Comparison of ENCODE assay signal across 40 cellular contexts in the genomic region with DNA sequence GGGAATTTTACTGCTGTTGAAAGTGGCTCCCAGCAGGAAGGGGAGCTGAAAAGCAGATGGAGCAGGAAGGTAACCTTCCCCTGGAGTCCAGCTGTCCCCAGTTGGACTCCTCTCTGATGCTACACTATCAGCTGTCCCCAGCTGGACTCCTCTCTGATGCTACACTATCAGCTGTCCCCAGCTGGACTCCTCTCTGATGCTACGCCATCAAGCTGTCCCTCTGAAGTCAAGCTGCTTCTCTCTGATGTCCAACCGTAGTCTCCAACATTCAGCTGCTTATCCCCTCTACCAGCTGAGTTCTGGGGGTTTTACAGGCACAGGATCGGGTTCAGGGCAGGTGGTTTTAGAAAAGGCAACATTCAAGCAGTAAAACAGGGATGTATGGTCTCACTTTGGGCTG. TPM values are rescaled to one million over a fixed set of nuclear protein-coding genes. Genes with fewer than 3 reads are reported as not detected.
"Had no signal": no experiment of that assay in that cellular context is flagged by ENCODE, and none has a peak within 500 bp of the region (broad histone marks: within the 10 kb centered on the region; RNA-seq: fewer than 3 reads in every experiment).

No MANE protein-coding gene starts in this region.

- H3K4me1 Mint-ChIP-seq: brain, WTC11 had no signal

- H3K36me3 Mint-ChIP-seq: activated CD8-positive, alpha-beta memory T cell treated with anti-CD3 and anti-CD28 coated beads, Interleukin-2, amount 10 ng/mL, durations not matched to agents 7 days and 5 days; activated naive CD4-positive, alpha-beta T cell treated with anti-CD3 and anti-CD28 coated beads, Interleukin-2, amount 10 ng/mL, durations not matched to agents 7 days and 5 days; activated naive CD8-positive, alpha-beta T cell treated with anti-CD3 and anti-CD28 coated beads, Interleukin-2, amount 10 ng/mL, durations not matched to agents 7 days and 5 days had no signal

- H3K27ac ChIP-seq: ascending aorta, cardiac muscle cell, VCaP had no signal

- H3K9me3 Mint-ChIP-seq: activated CD4-positive, alpha-beta memory T cell treated with anti-CD3 and anti-CD28 coated beads, Interleukin-2, amount 10 ng/mL, durations not matched to agents 7 days and 5 days; activated naive CD4-positive, alpha-beta T cell treated with anti-CD3 and anti-CD28 coated beads, Interleukin-2, amount 50 U/mL, for 24 hours had no signal

- H3K4me1 ChIP-seq: ascending aorta had no signal

- H3K27me3 ChIP-seq: ascending aorta, cardiac muscle cell had no signal

- H3K36me3 ChIP-seq: ascending aorta, cardiac muscle cell had no signal

- H3K9me3 ChIP-seq: ascending aorta had no signal

- H3K27ac Mint-ChIP-seq: activated CD4-positive, alpha-beta memory T cell treated with anti-CD3 and anti-CD28 coated beads, Interleukin-2, amount 10 ng/mL, durations not matched to agents 7 days and 5 days; activated CD4-positive, alpha-beta T cell treated with anti-CD3 and anti-CD28 coated beads for 36 hours; activated CD4-positive, alpha-beta T cell treated with anti-CD3 and anti-CD28 coated beads, Interleukin-2, amount 10 ng/mL, durations not matched to agents 7 days and 5 days; activated CD8-positive, alpha-beta memory T cell treated with anti-CD3 and anti-CD28 coated beads, Interleukin-2, amount 10 ng/mL, durations not matched to agents 7 days and 5 days; activated CD8-positive, alpha-beta T cell treated with anti-CD3 and anti-CD28 coated beads, Interleukin-2, amount 10 ng/mL, durations not matched to agents 7 days and 5 days; activated naive CD4-positive, alpha-beta T cell treated with anti-CD3 and anti-CD28 coated beads, Interleukin-2, amount 10 ng/mL, durations not matched to agents 7 days and 5 days; activated naive CD4-positive, alpha-beta T cell treated with anti-CD3 and anti-CD28 coated beads, Interleukin-2, amount 50 U/mL, for 24 hours; activated naive CD8-positive, alpha-beta T cell; activated naive CD8-positive, alpha-beta T cell treated with anti-CD3 and anti-CD28 coated beads, Interleukin-2, amount 10 ng/mL, durations not matched to agents 7 days and 5 days; activated naive CD8-positive, alpha-beta T cell treated with anti-CD3 and anti-CD28 coated beads, Interleukin-2, amount 50 U/mL, for 24 hours; activated T-cell treated with anti-CD3 and anti-CD28 coated beads, Interleukin-2, amount 50 U/mL, for 24 hours; activated T-helper 2 cell treated with anti-CD3 and anti-CD28 coated beads, Interferon-gamma antibody, Interleukin-2, Interleukin-4, amounts not matched to agents 10 μg/mL and 5 μg/mL and 100 μg/mL, durations not matched to agents 14 hours and 24 hours and 36 hours; brain; T-helper 1 cell treated with Interleukin-12 subunit alpha and Interleukin-12 subunit beta and Interleukin-4 antibody, amounts not matched to agents 30 μg/mL and 1 μg/mL, for 36 hours; T-helper 2 cell treated with Interferon-gamma antibody and Interleukin-4, amounts not matched to agents 5 μg/mL and 100 μg/mL, for 36 hours; WTC11 had no signal

- DNase-seq: activated CD4-positive, alpha-beta memory T cell treated with anti-CD3 and anti-CD28 coated beads, Interleukin-2, amount 10 ng/mL, durations not matched to agents 7 days and 5 days; activated CD4-positive, alpha-beta T cell treated with anti-CD3 and anti-CD28 coated beads for 1 hour; activated CD4-positive, alpha-beta T cell treated with anti-CD3 and anti-CD28 coated beads for 36 hours; activated CD4-positive, alpha-beta T cell treated with anti-CD3 and anti-CD28 coated beads, Interleukin-2, amount 10 ng/mL, durations not matched to agents 7 days and 5 days; activated CD4-positive, alpha-beta T cell treated with anti-CD3 and anti-CD28 coated beads, Interleukin-2, amount 50 U/mL, for 48 hours; activated CD4-positive, CD25-positive, alpha-beta regulatory T cell; activated CD8-positive, alpha-beta memory T cell treated with anti-CD3 and anti-CD28 coated beads for 24 hours; activated CD8-positive, alpha-beta memory T cell treated with anti-CD3 and anti-CD28 coated beads, Interleukin-2, amount 10 ng/mL, durations not matched to agents 7 days and 5 days; activated CD8-positive, alpha-beta memory T cell treated with anti-CD3 and anti-CD28 coated beads, Interleukin-2, amount 50 U/mL, for 48 hours; activated CD8-positive, alpha-beta T cell treated with anti-CD3 and anti-CD28 coated beads, Interleukin-2, amount 10 ng/mL, durations not matched to agents 7 days and 5 days; activated effector memory CD4-positive, alpha-beta T cell treated with Interleukin-2 at 50 U/mL for 16 hours; activated gamma-delta T cell; activated naive CD4-positive, alpha-beta T cell treated with anti-CD3 and anti-CD28 coated beads, Interleukin-2, amount 10 ng/mL, durations not matched to agents 7 days and 5 days; activated naive CD4-positive, alpha-beta T cell treated with Interleukin-2 at 50 U/mL for 16 hours; activated naive CD8-positive, alpha-beta T cell treated with anti-CD3 and anti-CD28 coated beads, Interleukin-2, amount 10 ng/mL, durations not matched to agents 7 days and 5 days; activated naive CD8-positive, alpha-beta T cell treated with anti-CD3 and anti-CD28 coated beads, Interleukin-2, amount 50 U/mL, for 24 hours; activated T-cell treated with anti-CD3 and anti-CD28 coated beads, Interleukin-2, amount 50 U/mL, for 24 hours; activated T-cell treated with anti-CD3 and anti-CD28 coated beads, Interleukin-2, amount 50 U/mL, for 48 hours; amygdala; anterior cingulate cortex; caudate nucleus; cerebellar nuclear complex; T-helper 1 cell; T-helper 2 cell; T-helper 9 cell had no signal

- ATAC-seq: activated CD4-positive, alpha-beta T cell treated with anti-CD3 and anti-CD28 coated beads for 36 hours; activated CD4-positive, CD25-positive, alpha-beta regulatory T cell treated with anti-CD3 and anti-CD28 coated beads, Interleukin-2, amount 50 U/mL, for 24 hours; activated CD8-positive, alpha-beta memory T cell treated with anti-CD3 and anti-CD28 coated beads, Interleukin-2, amount 10 ng/mL, durations not matched to agents 7 days and 5 days; activated CD8-positive, alpha-beta T cell treated with anti-CD3 and anti-CD28 coated beads, Interleukin-2, amount 10 ng/mL, durations not matched to agents 7 days and 5 days; activated naive CD8-positive, alpha-beta T cell treated with anti-CD3 and anti-CD28 coated beads, Interleukin-2, amount 50 U/mL, for 24 hours; WTC11 had no signal

- H3K27me3 Mint-ChIP-seq: activated CD4-positive, alpha-beta T cell treated with anti-CD3 and anti-CD28 coated beads for 36 hours; activated CD8-positive, alpha-beta memory T cell treated with anti-CD3 and anti-CD28 coated beads, Interleukin-2, amount 10 ng/mL, durations not matched to agents 7 days and 5 days; activated naive CD4-positive, alpha-beta T cell treated with anti-CD3 and anti-CD28 coated beads, Interleukin-2, amount 50 U/mL, for 24 hours; activated naive CD8-positive, alpha-beta T cell treated with anti-CD3 and anti-CD28 coated beads, Interleukin-2, amount 10 ng/mL, durations not matched to agents 7 days and 5 days; activated naive CD8-positive, alpha-beta T cell treated with anti-CD3 and anti-CD28 coated beads, Interleukin-2, amount 50 U/mL, for 24 hours; activated T-cell treated with anti-CD3 and anti-CD28 coated beads, Interleukin-2, amount 50 U/mL, for 24 hours; central memory CD8-positive, alpha-beta T cell had no signal

- H3K4me3 Mint-ChIP-seq: activated CD4-positive, alpha-beta memory T cell treated with anti-CD3 and anti-CD28 coated beads, Interleukin-2, amount 10 ng/mL, durations not matched to agents 7 days and 5 days; activated CD4-positive, alpha-beta T cell treated with anti-CD3 and anti-CD28 coated beads for 36 hours; activated CD4-positive, alpha-beta T cell treated with anti-CD3 and anti-CD28 coated beads, Interleukin-2, amount 10 ng/mL, durations not matched to agents 7 days and 5 days; activated CD8-positive, alpha-beta memory T cell treated with anti-CD3 and anti-CD28 coated beads, Interleukin-2, amount 10 ng/mL, durations not matched to agents 7 days and 5 days; activated CD8-positive, alpha-beta T cell treated with anti-CD3 and anti-CD28 coated beads, Interleukin-2, amount 10 ng/mL, durations not matched to agents 7 days and 5 days; activated naive CD4-positive, alpha-beta T cell treated with anti-CD3 and anti-CD28 coated beads, Interleukin-2, amount 10 ng/mL, durations not matched to agents 7 days and 5 days; activated naive CD4-positive, alpha-beta T cell treated with anti-CD3 and anti-CD28 coated beads, Interleukin-2, amount 50 U/mL, for 24 hours; activated naive CD8-positive, alpha-beta T cell; activated naive CD8-positive, alpha-beta T cell treated with anti-CD3 and anti-CD28 coated beads, Interleukin-2, amount 10 ng/mL, durations not matched to agents 7 days and 5 days; activated naive CD8-positive, alpha-beta T cell treated with anti-CD3 and anti-CD28 coated beads, Interleukin-2, amount 50 U/mL, for 24 hours; activated T-cell treated with anti-CD3 and anti-CD28 coated beads, Interleukin-2, amount 50 U/mL, for 24 hours; brain; central memory CD8-positive, alpha-beta T cell; T-helper 1 cell treated with Interleukin-12 subunit alpha and Interleukin-12 subunit beta and Interleukin-4 antibody, amounts not matched to agents 30 μg/mL and 1 μg/mL, for 36 hours; T-helper 2 cell treated with Interferon-gamma antibody and Interleukin-4, amounts not matched to agents 5 μg/mL and 100 μg/mL, for 36 hours; WTC11 had no signal

- FAIRE-seq: bronchial epithelial cell, TTC549 had no signal

- H3K4me3 ChIP-seq: ascending aorta, cardiac muscle cell had no signal

RNA-seq across cellular contexts. Expression of a gene that starts 37.4 kb away (rescaled TPM):
- total RNA-seq: ascending aorta, chondrocyte had no signal
